7 cellular contexts compared by ENCODE assay signal in the genomic region with DNA sequence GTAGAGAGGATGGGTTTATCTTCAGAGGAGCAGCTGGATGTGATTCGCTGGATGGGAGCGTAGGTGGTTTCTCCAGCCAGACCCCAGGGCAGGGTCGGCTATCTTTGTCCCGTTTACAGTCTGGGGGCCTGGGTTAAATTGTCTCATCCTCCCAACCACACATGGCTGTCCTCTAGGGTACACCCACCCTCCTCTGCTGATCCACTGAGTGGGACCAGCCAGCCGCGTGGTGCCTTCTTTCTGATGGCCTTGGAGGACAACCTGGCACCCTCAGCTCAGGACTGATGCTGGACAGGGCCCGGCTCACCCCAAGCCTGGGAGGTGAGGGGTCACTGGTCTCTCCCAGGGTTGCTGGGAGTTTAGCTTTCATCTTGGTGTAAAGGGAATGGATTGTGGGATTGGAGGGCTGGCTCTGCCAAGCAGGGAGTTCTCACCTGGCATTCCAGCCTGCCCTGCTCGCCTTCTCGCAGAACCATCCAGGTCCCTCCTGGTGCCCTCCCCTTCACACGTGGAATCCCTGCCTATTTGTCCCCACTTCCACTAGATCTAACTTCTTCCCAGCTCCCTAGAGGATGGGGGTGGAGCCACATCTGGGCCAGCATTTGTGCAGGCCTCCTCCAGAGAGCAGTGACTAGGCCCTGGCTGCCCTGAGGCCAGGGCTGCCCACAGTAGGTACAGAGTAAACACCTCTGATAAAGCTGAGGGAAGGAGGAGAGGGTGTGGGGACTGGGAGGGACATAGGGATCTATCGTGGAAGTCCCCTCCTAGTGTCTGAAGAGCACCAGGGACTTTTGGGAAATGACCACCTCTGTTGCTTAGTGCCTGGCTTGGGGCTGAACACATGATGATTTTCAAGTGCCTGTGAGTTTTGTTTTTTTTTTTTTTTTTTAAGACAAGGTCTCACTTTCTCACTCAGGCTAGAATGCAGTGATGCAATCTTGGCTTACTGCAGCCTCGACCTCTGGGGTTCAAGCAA. TPM values are rescaled to one million over a fixed set of nuclear protein-coding genes. Genes with fewer than 3 reads are reported as not detected.
DNase-seq lines count a peak whose midpoint lies in the region; ATAC-seq and TF ChIP-seq lines count a peak whose summit lies in the region.

No MANE protein-coding gene starts in this region.

- peaks cover 18 to 21% (median 19%) of the 10 kb centered on the region in 3 donors for H3K4me1 ChIP-seq in skeletal muscle tissue (ENCODE audit: control insufficient read depth in 3 of 3, insufficient read depth in 3 of 3, low read length in 3 of 3)

- ATAC-seq in HG02678 (IDR thresholded peaks at IDR 0.05; ENCODE audit: unreplicated experiment) = no peak

- no peak overlapping the region for H3K27ac ChIP-seq in SK-N-MC
- H3K27ac ChIP-seq in skeletal muscle tissue (ENCODE audit: low read depth, low read length) = peak overlapping the region; percentile 28

- no peak for TF ChIP-seq CTCF in GM20000 (IDR thresholded peaks at IDR 0.05; ENCODE audit: extremely low read depth, missing control alignments)
- TF ChIP-seq CTCF in foreskin fibroblast (IDR thresholded peaks at IDR 0.05; ENCODE audit: low read depth, low read length) = no peak

- peaks cover 0 to 9% (median 0%) of the 10 kb centered on the region in 3 donors for H3K27me3 ChIP-seq in skeletal muscle tissue (ENCODE audit: control insufficient read depth in 3 of 3, insufficient read depth in 3 of 3, low read length in 3 of 3)

- peak overlapping the region; percentile 90 for H3K4me3 ChIP-seq in SK-N-MC
- peak overlapping the region; percentile 74 to 78 for H3K4me3 ChIP-seq in foreskin fibroblast (ENCODE audit: low read depth in 1 of 2, low read length in 2 of 2)
- peak overlapping the region in 2 of 3 donors; percentile 24 to 68 for H3K4me3 ChIP-seq in skeletal muscle tissue (ENCODE audit: low read length in 3 of 3)

- H3K9ac ChIP-seq in SK-N-MC (ENCODE audit: insufficient read length) (peak overlapping the region; percentile 77), skeletal muscle tissue (ENCODE audit: low read depth in 1 of 3, low read length in 3 of 3) (peak overlapping the region in 1 of 3 donors; percentile 57)

- TF ChIP-seq POLR2A in erythroblast (IDR thresholded peaks at IDR 0.05; ENCODE audit: low read length) = no peak

- H3K36me3 ChIP-seq in SK-N-MC (ENCODE audit: insufficient read depth, low read length) (no peaks in the 10 kb centered on the region), skeletal muscle tissue (ENCODE audit: control insufficient read depth in 3 of 3, insufficient read depth in 3 of 3, low read length in 3 of 3) (no peaks in the 10 kb centered on the region)

- DNase-seq in GM20000 (ENCODE audit: low spot score) = peak; percentile 69
- DNase-seq in SK-N-MC (ENCODE audit: low read depth, low spot score) = no peak
- DNase-seq in foreskin fibroblast = peak; percentile 53 to 80
- DNase-seq in erythroblast (lab: John Stamatoyannopoulos, UW) = no peak
- DNase-seq in NCI-H82 treated with DMSO at 0.1 percent for 48 hours (lab: John Stamatoyannopoulos, UW; ENCODE audit: unreplicated experiment) = no peak

- H3K9me3 ChIP-seq in SK-N-MC (ENCODE audit: low read depth, low read length) (no peaks in the 10 kb centered on the region), skeletal muscle tissue (ENCODE audit: control insufficient read depth in 3 of 3, low read length in 3 of 3) (no peaks in the 10 kb centered on the region)

RNA-seq across cellular contexts. Expression of a gene that starts 1.6 kb away (rescaled TPM):
- 4.7 TPM for total RNA-seq in skeletal muscle tissue

RNA-seq across cellular contexts. Expression of a gene that starts 42.7 kb away (rescaled TPM):
- 9.9 TPM for total RNA-seq in skeletal muscle tissue

Comparison
In these comparisons a context has a peak if more than half of its experiments do, and no peak if none do; other contexts are left out.
1. DNase-seq: peak in GM20000 (single experiment) and foreskin fibroblast (2 of 2); none in SK-N-MC (single experiment), erythroblast (0 of 2) and NCI-H82 treated with DMSO at 0.1 percent for 48 hours (single experiment).
2. Peak in every context shown above with its lines, with median percentiles within 50 percentile points of each other: H3K4me3 ChIP-seq.